ENCODE assay signal across 7 cellular contexts in the genomic region with DNA sequence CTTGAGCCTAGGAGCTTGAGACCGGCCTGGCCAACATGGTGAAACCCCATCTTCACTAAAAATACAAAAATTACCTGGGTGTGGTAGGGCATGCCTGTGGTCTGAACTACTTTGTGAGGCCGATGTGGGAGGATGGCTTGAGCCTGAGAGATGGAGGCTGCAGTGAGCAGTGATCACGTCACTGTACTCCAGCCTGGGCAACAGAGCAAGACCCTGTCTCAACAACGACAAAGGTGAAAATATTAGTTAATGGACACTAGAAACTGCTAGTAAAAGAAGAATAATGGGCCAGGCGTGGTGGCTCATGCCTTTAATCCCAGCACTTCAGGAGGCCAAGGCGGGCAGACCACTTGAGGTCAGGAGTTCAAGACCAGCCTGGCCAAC.
A peak's percentile ranks its signal among the peaks of the same experiment; 100 is the strongest.
DNase-seq lines count a peak whose midpoint lies in the region; ATAC-seq, FAIRE-seq and TF ChIP-seq lines count a peak whose summit lies in the region.
"Not testable (repeated sequence)": the region's sequence is repeated elsewhere in the genome, so short reads cannot be mapped to it uniquely, and the experiment has no call there.

No MANE protein-coding gene starts in this region.

- not testable (repeated sequence) for H3F3A ChIP-seq in GM23338 (replicated peaks; ENCODE audit: low read depth); smooth muscle cell (ENCODE audit: low read depth)

- H2AFZ ChIP-seq in GM23338; astrocyte (ENCODE audit: low read depth, low read length); smooth muscle cell (ENCODE audit: low read depth): not testable (repeated sequence)

- not testable (repeated sequence) for H3K9me3 Mint-ChIP-seq in GM23338; astrocyte (ENCODE audit: unreplicated experiment); chondrocyte (ENCODE audit: low read depth); memory B cell

- H3K4me3 ChIP-seq in GM23338; astrocyte (ENCODE audit: insufficient read depth, low read depth, low read length); smooth muscle cell: not testable (repeated sequence)

- H3K4me1 Mint-ChIP-seq in GM23338, result peaks cover 65% of the 10 kb centered on the region
- peaks cover 57% of the 10 kb centered on the region for H3K4me1 Mint-ChIP-seq in astrocyte (ENCODE audit: low read depth, unreplicated experiment)
- H3K4me1 Mint-ChIP-seq in chondrocyte (ENCODE audit: low read depth), result peaks cover 65% of the 10 kb centered on the region
- H3K4me1 Mint-ChIP-seq in memory B cell, result peaks cover 38% of the 10 kb centered on the region

- 88% methylated on average over 6 of the region's 6 CpGs for WGBS in smooth muscle cell (ENCODE audit: low lambda C conversion rate)

- H3K9me2 ChIP-seq in GM23338 (ENCODE audit: insufficient read depth), result not testable (repeated sequence)

- H3K4me1 ChIP-seq in GM23338 (ENCODE audit: insufficient read depth) (peaks cover 67% of the 10 kb centered on the region), astrocyte (ENCODE audit: insufficient read depth, low read length) (peaks cover 39% of the 10 kb centered on the region), foreskin keratinocyte (peaks cover 54% of the 10 kb centered on the region), smooth muscle cell (ENCODE audit: low read depth) (peaks cover 50% of the 10 kb centered on the region)

- H3K9ac ChIP-seq in astrocyte (ENCODE audit: low read length); smooth muscle cell (ENCODE audit: low read depth): not testable (repeated sequence)

- FAIRE-seq in astrocyte (lab: Jason Lieb, UNC), result not testable (repeated sequence)

- POLR2A ChIA-PET in RWPE1 (lab: Yijun Ruan, JAX; ENCODE audit: low non-redundant PET), result not testable (repeated sequence)

- H3K27ac Mint-ChIP-seq in GM23338 (peak overlapping the region; percentile 73), astrocyte (ENCODE audit: unreplicated experiment) (peak overlapping the region; percentile 12), chondrocyte (ENCODE audit: unreplicated experiment) (peak overlapping the region; percentile 49), memory B cell (peak overlapping the region; percentile 35)

- ATAC-seq in GM23338; memory B cell (ENCODE audit: low read depth): not testable (repeated sequence)
- peak; percentile 11 for ATAC-seq in foreskin keratinocyte

- not testable (repeated sequence) for H3K27me3 ChIP-seq in GM23338 (ENCODE audit: insufficient read depth); astrocyte (ENCODE audit: insufficient read depth, low read length); foreskin keratinocyte; smooth muscle cell (ENCODE audit: low read depth)

- not testable (repeated sequence) for H3K36me3 ChIP-seq in GM23338 (ENCODE audit: insufficient read depth); astrocyte (ENCODE audit: insufficient read depth, low read length); smooth muscle cell (ENCODE audit: low read depth)

- H3K9me3 ChIP-seq in astrocyte (ENCODE audit: insufficient read depth, low read depth, low read length); smooth muscle cell (replicated peaks; ENCODE audit: low read depth): not testable (repeated sequence)

- H3K4me3 Mint-ChIP-seq in GM23338; astrocyte (ENCODE audit: unreplicated experiment); chondrocyte (ENCODE audit: unreplicated experiment); memory B cell: not testable (repeated sequence)

- not testable (repeated sequence) for TF ChIP-seq CTCF in GM23338 (conservative IDR thresholded peaks at IDR 0.05; ENCODE audit: low read depth in 2 of 2); RWPE1 (conservative IDR thresholded peaks at IDR 0.05; ENCODE audit: low read depth); astrocyte (IDR thresholded peaks at IDR 0.05; ENCODE audit: insufficient read depth, low read depth, low read length); chondrocyte (IDR thresholded peaks at IDR 0.05); foreskin keratinocyte (conservative IDR thresholded peaks at IDR 0.05); smooth muscle cell (IDR thresholded peaks at IDR 0.05; ENCODE audit: borderline replicate concordance, insufficient read depth, poor library complexity, severe bottlenecking)

- not testable (repeated sequence) for H3K36me3 Mint-ChIP-seq in GM23338 (ENCODE audit: low read depth); astrocyte (ENCODE audit: low read depth, unreplicated experiment); chondrocyte (ENCODE audit: low read depth); memory B cell

- DNase-seq in GM23338 (ENCODE audit: low spot score); RWPE1 (ENCODE audit: low spot score); astrocyte (ENCODE audit: low read depth); chondrocyte (ENCODE audit: low spot score); foreskin keratinocyte; memory B cell (ENCODE audit: low spot score in 2 of 2); smooth muscle cell (lab: John Stamatoyannopoulos, UW; ENCODE audit: unreplicated experiment): not testable (repeated sequence)

- CTCF ChIA-PET in RWPE1 (lab: Yijun Ruan, JAX), result not testable (repeated sequence)

- H3K79me2 ChIP-seq in GM23338 (replicated peaks; ENCODE audit: insufficient read depth) (peaks cover 88% of the 10 kb centered on the region), astrocyte (ENCODE audit: insufficient read depth, low read length) (peaks cover 77% of the 10 kb centered on the region), smooth muscle cell (ENCODE audit: low read depth) (peaks cover 92% of the 10 kb centered on the region)

- not testable (repeated sequence) for H3K4me2 ChIP-seq in GM23338; astrocyte (ENCODE audit: low read length); smooth muscle cell

- not testable (repeated sequence) for H3K27ac ChIP-seq in GM23338 (ENCODE audit: low read depth); astrocyte (ENCODE audit: low read depth, low read length)
- H3K27ac ChIP-seq in RWPE1 (peak overlapping the region; percentile 62), foreskin keratinocyte (peak overlapping the region; percentile 80), smooth muscle cell (ENCODE audit: low read depth) (peak overlapping the region; percentile 92)

- not testable (repeated sequence) for H4K20me1 ChIP-seq in GM23338 (replicated peaks; ENCODE audit: insufficient read depth)
- H4K20me1 ChIP-seq in astrocyte (ENCODE audit: insufficient read depth, low read length), result peaks cover 42% of the 10 kb centered on the region
- H4K20me1 ChIP-seq in smooth muscle cell (ENCODE audit: low read depth), result peaks cover 87% of the 10 kb centered on the region

- not testable (repeated sequence) for H3K27me3 Mint-ChIP-seq in GM23338 (ENCODE audit: insufficient read depth, low read depth, poor library complexity); astrocyte (ENCODE audit: low read depth, unreplicated experiment); chondrocyte (ENCODE audit: low read depth); memory B cell

Comparison
In these comparisons a context has a peak if more than half of its experiments do, and no peak if none do; other contexts are left out.
1. H3K27ac Mint-ChIP-seq: peak in every context shown above with its lines; median percentile 73 in GM23338; 49 in chondrocyte; 35 in memory B cell; 12 in astrocyte.